2 cellular contexts compared by ENCODE assay signal in genomic region chr17:49548506-49549310, GRCh38.
A peak's percentile ranks its signal among the peaks of the same experiment; 100 is the strongest.
TF ChIP-seq lines count a peak whose summit lies in the region.

No MANE protein-coding gene starts in this region.

TF ChIP-seq in HCT116, 20 proteins besides CTCF, POLR2A, EP300 and RAD21:
- TF ChIP-seq ZFX (IDR thresholded peaks at IDR 0.05) (no peak), ELF1 (IDR thresholded peaks at IDR 0.05; ENCODE audit: borderline replicate concordance, low read depth) (no peak), SIN3A (IDR thresholded peaks at IDR 0.05; ENCODE audit: low read depth) (no peak), ZNF274 (IDR thresholded peaks at IDR 0.05; ENCODE audit: low read depth, low read length) (no peak), EZH2phosphoT487 (IDR thresholded peaks at IDR 0.05; ENCODE audit: borderline replicate concordance) (no peak), FOSL1 (IDR thresholded peaks at IDR 0.05; ENCODE audit: low read depth) (no peak), SRF (IDR thresholded peaks at IDR 0.05; ENCODE audit: low read depth) (no peak), EGR1 (IDR thresholded peaks at IDR 0.05; ENCODE audit: low read depth) (no peak), CEBPB (IDR thresholded peaks at IDR 0.05; ENCODE audit: low read depth) (no peak), EZH2 (IDR thresholded peaks at IDR 0.05) (no peak), YY1 (IDR thresholded peaks at IDR 0.05; ENCODE audit: extremely low read depth, insufficient replicate concordance, low read depth, low read length) (no peak), ZBTB33 (IDR thresholded peaks at IDR 0.05; ENCODE audit: extremely low read depth, insufficient replicate concordance, low read length) (no peak), TCF7L2 (IDR thresholded peaks at IDR 0.05; ENCODE audit: borderline replicate concordance, extremely low read depth, insufficient read depth, insufficient read length) (no peak), CBX3 (IDR thresholded peaks at IDR 0.05; ENCODE audit: low read depth) (no peak)
- TF ChIP-seq, protein P1, sequence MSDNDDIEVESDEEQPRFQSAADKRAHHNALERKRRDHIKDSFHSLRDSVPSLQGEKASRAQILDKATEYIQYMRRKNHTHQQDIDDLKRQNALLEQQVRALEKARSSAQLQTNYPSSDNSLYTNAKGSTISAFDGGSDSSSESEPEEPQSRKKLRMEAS (IDR thresholded peaks at IDR 0.05), result no peak
- TF ChIP-seq, protein P2, sequence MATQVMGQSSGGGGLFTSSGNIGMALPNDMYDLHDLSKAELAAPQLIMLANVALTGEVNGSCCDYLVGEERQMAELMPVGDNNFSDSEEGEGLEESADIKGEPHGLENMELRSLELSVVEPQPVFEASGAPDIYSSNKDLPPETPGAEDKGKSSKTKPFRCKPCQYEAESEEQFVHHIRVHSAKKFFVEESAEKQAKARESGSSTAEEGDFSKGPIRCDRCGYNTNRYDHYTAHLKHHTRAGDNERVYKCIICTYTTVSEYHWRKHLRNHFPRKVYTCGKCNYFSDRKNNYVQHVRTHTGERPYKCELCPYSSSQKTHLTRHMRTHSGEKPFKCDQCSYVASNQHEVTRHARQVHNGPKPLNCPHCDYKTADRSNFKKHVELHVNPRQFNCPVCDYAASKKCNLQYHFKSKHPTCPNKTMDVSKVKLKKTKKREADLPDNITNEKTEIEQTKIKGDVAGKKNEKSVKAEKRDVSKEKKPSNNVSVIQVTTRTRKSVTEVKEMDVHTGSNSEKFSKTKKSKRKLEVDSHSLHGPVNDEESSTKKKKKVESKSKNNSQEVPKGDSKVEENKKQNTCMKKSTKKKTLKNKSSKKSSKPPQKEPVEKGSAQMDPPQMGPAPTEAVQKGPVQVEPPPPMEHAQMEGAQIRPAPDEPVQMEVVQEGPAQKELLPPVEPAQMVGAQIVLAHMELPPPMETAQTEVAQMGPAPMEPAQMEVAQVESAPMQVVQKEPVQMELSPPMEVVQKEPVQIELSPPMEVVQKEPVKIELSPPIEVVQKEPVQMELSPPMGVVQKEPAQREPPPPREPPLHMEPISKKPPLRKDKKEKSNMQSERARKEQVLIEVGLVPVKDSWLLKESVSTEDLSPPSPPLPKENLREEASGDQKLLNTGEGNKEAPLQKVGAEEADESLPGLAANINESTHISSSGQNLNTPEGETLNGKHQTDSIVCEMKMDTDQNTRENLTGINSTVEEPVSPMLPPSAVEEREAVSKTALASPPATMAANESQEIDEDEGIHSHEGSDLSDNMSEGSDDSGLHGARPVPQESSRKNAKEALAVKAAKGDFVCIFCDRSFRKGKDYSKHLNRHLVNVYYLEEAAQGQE (IDR thresholded peaks at IDR 0.05; ENCODE audit: low read depth), result no peak

TF ChIP-seq in K562, 482 proteins besides CTCF, POLR2A, EP300 and RAD21 (continues in another document):
- TF ChIP-seq RBM15 (IDR thresholded peaks at IDR 0.05; ENCODE audit: insufficient read depth, low read length) (no peak), MYBL2 (IDR thresholded peaks at IDR 0.05; ENCODE audit: low read depth) (no peak), MYBL2 (CRISPR knock-in tag; IDR thresholded peaks at IDR 0.05; ENCODE audit: borderline replicate concordance) (no peak), HNRNPLL (IDR thresholded peaks at IDR 0.05; ENCODE audit: low read depth, low read length, poor library complexity, severe bottlenecking) (no peak), DEAF1 (CRISPR knock-in tag; IDR thresholded peaks at IDR 0.05) (peak; percentile 77), PURB (CRISPR knock-in tag; IDR thresholded peaks at IDR 0.05; ENCODE audit: low read depth) (no peak), ZNF431 (CRISPR knock-in tag; IDR thresholded peaks at IDR 0.05) (no peak), MGA (IDR thresholded peaks at IDR 0.05) (no peak), MAZ (CRISPR knock-in tag; conservative IDR thresholded peaks at IDR 0.05 in 1 of 2, IDR thresholded peaks at IDR 0.05 in 1 of 2) (peak in 1 of 2 experiments; percentile 48; a peak in 1 of 4 replicates), TSHZ1 (CRISPR knock-in tag; IDR thresholded peaks at IDR 0.05) (no peak), KLF1 (tag; IDR thresholded peaks at IDR 0.05) (no peak), MCM2 (IDR thresholded peaks at IDR 0.05; ENCODE audit: low read depth) (no peak), HIVEP1 (CRISPR knock-in tag; IDR thresholded peaks at IDR 0.05) (no peak), POU5F1 (IDR thresholded peaks at IDR 0.05; ENCODE audit: borderline replicate concordance, low read depth, low read length, partially characterized antibody) (no peak), JUND (IDR thresholded peaks at IDR 0.05; ENCODE audit: borderline replicate concordance, low read depth, low read length) (no peak), JUND (tag; IDR thresholded peaks at IDR 0.05; ENCODE audit: borderline replicate concordance, low read depth, low read length) (0 out of 3 replicates have a peak, but pooled peaks have one; percentile 11), KAT7 (CRISPR knock-in tag; IDR thresholded peaks at IDR 0.05; ENCODE audit: borderline replicate concordance) (no peak), PRMT5 (CRISPR knock-in tag; IDR thresholded peaks at IDR 0.05) (no peak), SFPQ (IDR thresholded peaks at IDR 0.05; ENCODE audit: low read depth, low read length) (no peak)
- TF ChIP-seq, protein P3, sequence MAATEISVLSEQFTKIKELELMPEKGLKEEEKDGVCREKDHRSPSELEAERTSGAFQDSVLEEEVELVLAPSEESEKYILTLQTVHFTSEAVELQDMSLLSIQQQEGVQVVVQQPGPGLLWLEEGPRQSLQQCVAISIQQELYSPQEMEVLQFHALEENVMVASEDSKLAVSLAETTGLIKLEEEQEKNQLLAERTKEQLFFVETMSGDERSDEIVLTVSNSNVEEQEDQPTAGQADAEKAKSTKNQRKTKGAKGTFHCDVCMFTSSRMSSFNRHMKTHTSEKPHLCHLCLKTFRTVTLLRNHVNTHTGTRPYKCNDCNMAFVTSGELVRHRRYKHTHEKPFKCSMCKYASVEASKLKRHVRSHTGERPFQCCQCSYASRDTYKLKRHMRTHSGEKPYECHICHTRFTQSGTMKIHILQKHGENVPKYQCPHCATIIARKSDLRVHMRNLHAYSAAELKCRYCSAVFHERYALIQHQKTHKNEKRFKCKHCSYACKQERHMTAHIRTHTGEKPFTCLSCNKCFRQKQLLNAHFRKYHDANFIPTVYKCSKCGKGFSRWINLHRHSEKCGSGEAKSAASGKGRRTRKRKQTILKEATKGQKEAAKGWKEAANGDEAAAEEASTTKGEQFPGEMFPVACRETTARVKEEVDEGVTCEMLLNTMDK (IDR thresholded peaks at IDR 0.05; ENCODE audit: borderline replicate concordance, insufficient read depth, low read depth, low read length, poor library complexity, severe bottlenecking), result peak; percentile 30
